ENCODE assay signal across 32 cellular contexts in genomic region chr14:65344011-65344410, GRCh38.
"Had no signal": no experiment of that assay in that cellular context is flagged by ENCODE, and none has a peak within 500 bp of the region (broad histone marks: within the 10 kb centered on the region; RNA-seq: fewer than 3 reads in every experiment).

No MANE protein-coding gene starts in this region.

- ATAC-seq: activated CD4-positive, CD25-positive, alpha-beta regulatory T cell treated with anti-CD3 and anti-CD28 coated beads, Interleukin-2, amount 50 U/mL, for 24 hours; effector memory CD8-positive, alpha-beta T cell; heart left ventricle; stimulated activated memory B cell treated with anti-CD40 and anti-IgM and Interleukin-4, amounts not matched to agents 10 μg/mL and 1 μg/mL and 100 μg/mL, for 72 hours; stimulated activated naive CD8-positive, alpha-beta T cell treated with anti-CD3 and anti-CD28 coated beads, Interleukin-15, amount 100 ng/mL, for 72 hours had no signal

- H3K4me1 Mint-ChIP-seq: immature natural killer cell, nephron progenitor cell had no signal

- H3K27ac Mint-ChIP-seq: activated naive CD4-positive, alpha-beta T cell treated with anti-CD3 and anti-CD28 coated beads, Interleukin-2, amount 10 ng/mL, durations not matched to agents 7 days and 5 days; activated T-helper 1 cell treated with anti-CD3 and anti-CD28 coated beads, Interleukin-12 subunit alpha, Interleukin-12 subunit beta, Interleukin-2, Interleukin-4 antibody, amounts not matched to agents 30 ng/mL and 10 ng/mL and 1 ng/mL, durations not matched to agents 14 hours and 24 hours and 36 hours; effector memory CD8-positive, alpha-beta T cell; immature natural killer cell; nephron progenitor cell; stimulated activated naive CD8-positive, alpha-beta T cell treated with anti-CD3 and anti-CD28 coated beads, Interleukin-15, amount 100 ng/mL, for 72 hours had no signal

- H3K27me3 ChIP-seq: heart left ventricle, neutrophil, sigmoid colon, upper lobe of left lung, vagina had no signal

- H3K27ac ChIP-seq: heart left ventricle, left ventricle myocardium inferior, neutrophil, sigmoid colon, upper lobe of left lung, vagina, VCaP had no signal

- H3K9me3 ChIP-seq: heart left ventricle, left ventricle myocardium inferior, neutrophil, sigmoid colon, upper lobe of left lung, vagina had no signal

- H3K4me3 ChIP-seq: heart left ventricle, left ventricle myocardium inferior, lung, sigmoid colon, upper lobe of left lung, vagina had no signal

- H3K4me3 Mint-ChIP-seq: activated naive CD4-positive, alpha-beta T cell treated with anti-CD3 and anti-CD28 coated beads, Interleukin-2, amount 10 ng/mL, durations not matched to agents 7 days and 5 days; activated naive CD8-positive, alpha-beta T cell treated with anti-CD3 and anti-CD28 coated beads, Interleukin-2, amount 10 ng/mL, durations not matched to agents 7 days and 5 days; effector memory CD8-positive, alpha-beta T cell; immature natural killer cell; nephron progenitor cell; stimulated activated memory B cell treated with anti-CD40 and anti-IgM and Interleukin-4, amounts not matched to agents 10 μg/mL and 1 μg/mL and 100 μg/mL, for 72 hours; stimulated activated naive CD8-positive, alpha-beta T cell treated with anti-CD3 and anti-CD28 coated beads, Interleukin-15, amount 100 ng/mL, for 72 hours had no signal

- H3K9me3 Mint-ChIP-seq: activated naive CD4-positive, alpha-beta T cell treated with anti-CD3 and anti-CD28 coated beads, Interleukin-2, amount 10 ng/mL, durations not matched to agents 7 days and 5 days; activated naive CD8-positive, alpha-beta T cell treated with anti-CD3 and anti-CD28 coated beads, Interleukin-2, amount 10 ng/mL, durations not matched to agents 7 days and 5 days; activated T-helper 1 cell treated with anti-CD3 and anti-CD28 coated beads, Interleukin-12 subunit alpha, Interleukin-12 subunit beta, Interleukin-2, Interleukin-4 antibody, amounts not matched to agents 30 ng/mL and 10 ng/mL and 1 ng/mL, durations not matched to agents 14 hours and 24 hours and 36 hours; effector memory CD8-positive, alpha-beta T cell; immature natural killer cell; nephron progenitor cell; stimulated activated memory B cell treated with anti-CD40 and anti-IgM and Interleukin-4, amounts not matched to agents 10 μg/mL and 1 μg/mL and 100 μg/mL, for 72 hours; stimulated activated naive CD8-positive, alpha-beta T cell treated with anti-CD3 and anti-CD28 coated beads, Interleukin-15, amount 100 ng/mL, for 72 hours had no signal

- H3K4me1 ChIP-seq: left ventricle myocardium inferior, sigmoid colon had no signal

- FAIRE-seq: astrocyte, kidney, small intestine had no signal

- H3K36me3 ChIP-seq: heart left ventricle, left ventricle myocardium inferior, neutrophil, sigmoid colon, upper lobe of left lung, vagina had no signal

- DNase-seq: activated CD4-positive, alpha-beta T cell treated with anti-CD3 and anti-CD28 coated beads for 48 hours; activated CD4-positive, alpha-beta T cell treated with anti-CD3 and anti-CD28 coated beads, Interleukin-2, amount 50 U/mL, for 48 hours; activated CD8-positive, alpha-beta memory T cell treated with anti-CD3 and anti-CD28 coated beads for 24 hours; activated effector memory CD4-positive, alpha-beta T cell treated with anti-CD3 and anti-CD28 coated beads, Interleukin-2, amount 50 U/mL, for 16 hours; activated naive CD4-positive, alpha-beta T cell treated with anti-CD3 and anti-CD28 coated beads, Interleukin-2, amount 10 ng/mL, durations not matched to agents 7 days and 5 days; activated naive CD8-positive, alpha-beta T cell treated with anti-CD3 and anti-CD28 coated beads, Interleukin-2, amount 10 ng/mL, durations not matched to agents 7 days and 5 days; amniotic stem cell; caudate nucleus; cortex of kidney; effector memory CD8-positive, alpha-beta T cell; heart left ventricle; hypothalamus; immature natural killer cell; kidney; left ventricle myocardium inferior; nephron progenitor cell; sigmoid colon; small intestine; stimulated activated CD4-positive, alpha-beta T cell treated with anti-CD3 and anti-CD28 coated beads, Interleukin-1b, Interleukin-23, amount 100 ng/mL, for 48 hours; stimulated activated CD4-positive, alpha-beta T cell treated with anti-CD3 and anti-CD28 coated beads, Interleukin-4, amount 100 ng/mL, for 4 hours; stimulated activated CD8-positive, alpha-beta memory T cell treated with anti-CD3 and anti-CD28 coated beads, Interleukin-4, amount 100 ng/mL, for 48 hours; stimulated activated naive CD8-positive, alpha-beta T cell treated with anti-CD3 and anti-CD28 coated beads, Interleukin-15, amount 100 ng/mL, for 72 hours; substantia nigra; upper lobe of left lung had no signal

- H3K27me3 Mint-ChIP-seq: activated naive CD4-positive, alpha-beta T cell treated with anti-CD3 and anti-CD28 coated beads, Interleukin-2, amount 10 ng/mL, durations not matched to agents 7 days and 5 days; activated naive CD8-positive, alpha-beta T cell treated with anti-CD3 and anti-CD28 coated beads, Interleukin-2, amount 10 ng/mL, durations not matched to agents 7 days and 5 days; stimulated activated memory B cell treated with anti-CD40 and anti-IgM and Interleukin-4, amounts not matched to agents 10 μg/mL and 1 μg/mL and 100 μg/mL, for 72 hours; stimulated activated naive CD8-positive, alpha-beta T cell treated with anti-CD3 and anti-CD28 coated beads, Interleukin-15, amount 100 ng/mL, for 72 hours had no signal
